ENCODE assay signal across 10 cellular contexts in genomic region chr12:103571286-103571685, GRCh38. TPM values are rescaled to one million over a fixed set of nuclear protein-coding genes. Genes with fewer than 3 reads are reported as not detected.
DNase-seq lines count a peak whose midpoint lies in the region; ATAC-seq and TF ChIP-seq lines count a peak whose summit lies in the region.
"Had no signal": no experiment of that assay in that cellular context is flagged by ENCODE, and none has a peak within 500 bp of the region (broad histone marks: within the 10 kb centered on the region; RNA-seq: fewer than 3 reads in every experiment).

No MANE protein-coding gene starts in this region.

- TF ChIP-seq CTCF in right atrium auricular region (IDR thresholded peaks at IDR 0.05): no peak

- ATAC-seq in HG03469 (IDR thresholded peaks at IDR 0.05; ENCODE audit: unreplicated experiment) (no peak), GM19324 (IDR thresholded peaks at IDR 0.05; ENCODE audit: low FRiP score, unreplicated experiment) (no peak)

- peaks cover 8% of the 10 kb centered on the region; the same call in 1 of the 2 replicates for H3K4me1 ChIP-seq in HUES6 (ENCODE audit: control insufficient read depth, insufficient read depth, low read length)
- H3K4me1 ChIP-seq in NT2/D1 (ENCODE audit: insufficient read depth, insufficient read length): no peaks in the 10 kb centered on the region
- H3K4me1 ChIP-seq in right atrium auricular region: peaks cover 0 to 9% of the 10 kb centered on the region in 2 donors

- H3K9me3 ChIP-seq in HUES6 (ENCODE audit: control insufficient read depth, insufficient read depth, low read depth, low read length) (peaks cover 3% of the 10 kb centered on the region; the same call in 1 of the 2 replicates), NT2/D1 (ENCODE audit: insufficient read depth, low read length) (peaks cover 5% of the 10 kb centered on the region), right atrium auricular region (peaks cover 0 to 11% of the 10 kb centered on the region in 2 donors)

- H3K27ac ChIP-seq in HUES6 (ENCODE audit: low read depth, low read length) (no peak overlapping the region), right atrium auricular region (no peak overlapping the region)

- H3K36me3 ChIP-seq in HUES6 (ENCODE audit: control insufficient read depth, insufficient read depth, low read length) (no peaks in the 10 kb centered on the region), NT2/D1 (ENCODE audit: insufficient read depth, insufficient read length, low read length) (no peaks in the 10 kb centered on the region), right atrium auricular region (no peaks in the 10 kb centered on the region)

- DNase-seq in NT2/D1 (ENCODE audit: low read depth, low spot score) (peak; percentile 36), right atrium auricular region (ENCODE audit: low spot score) (no peak), pons (ENCODE audit: low spot score) (peak; percentile 4), NK-92 (lab: John Stamatoyannopoulos, UW; ENCODE audit: unreplicated experiment) (no peak)
- DNase-seq in stimulated activated naive CD4-positive, alpha-beta T cell (lab: John Stamatoyannopoulos, UW): no peak
- DNase-seq: DND-41, naive B cell had no signal

- no peaks in the 10 kb centered on the region for H3K27me3 ChIP-seq in HUES6 (ENCODE audit: control insufficient read depth, insufficient read depth, low read length)
- H3K27me3 ChIP-seq in NT2/D1 (ENCODE audit: insufficient read depth, insufficient read length): no peaks in the 10 kb centered on the region
- H3K27me3 ChIP-seq in right atrium auricular region: no peaks in the 10 kb centered on the region

- H3K9ac ChIP-seq in HUES6 (ENCODE audit: low read length) (no peak overlapping the region), NT2/D1 (ENCODE audit: insufficient read length, low read depth) (no peak overlapping the region)

- H3K4me3 ChIP-seq in HUES6 (ENCODE audit: low read depth, low read length): peak overlapping the region; percentile 35
- no peak overlapping the region for H3K4me3 ChIP-seq in NT2/D1 (ENCODE audit: insufficient read length, low read depth)
- H3K4me3 ChIP-seq in right atrium auricular region: peak overlapping the region; percentile 15 to 22

RNA-seq across cellular contexts. Expression of gene STAB2, which starts 15.8 kb away (rescaled TPM):
- under 1 TPM in 1 of 2 donors, not detected in 1; 0.11 TPM for total RNA-seq in right atrium auricular region

Comparison
In these comparisons a context has a peak if more than half of its experiments do, and no peak if none do; other contexts are left out.
1. DNase-seq: peak in NT2/D1 (single experiment) and pons (single experiment); none in right atrium auricular region (single experiment), stimulated activated naive CD4-positive, alpha-beta T cell (0 of 6) and NK-92 (single experiment).